ENCODE assay signal across 8 cellular contexts in the genomic region with DNA sequence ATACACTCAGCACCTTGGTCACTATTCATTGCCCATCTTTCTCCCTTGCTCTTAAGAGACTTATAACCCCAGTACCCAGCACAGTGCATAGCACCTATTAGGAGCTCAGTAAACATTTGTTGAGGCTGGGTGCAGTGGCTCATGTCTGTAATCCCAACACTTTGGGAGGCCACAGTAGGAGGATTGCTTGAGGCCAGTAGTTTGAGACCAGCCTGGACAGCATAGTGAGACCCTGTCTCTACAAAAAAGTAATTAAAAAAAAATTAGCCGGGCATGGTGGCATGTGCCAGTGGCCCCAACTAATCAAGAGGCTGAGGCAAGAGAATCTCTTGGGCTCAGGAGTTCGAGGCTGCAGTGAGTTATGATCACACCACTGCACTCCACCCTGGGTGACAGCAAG.
"Had no signal": no experiment of that assay in that cellular context is flagged by ENCODE, and none has a peak within 500 bp of the region (broad histone marks: within the 10 kb centered on the region; RNA-seq: fewer than 3 reads in every experiment).

No MANE protein-coding gene starts in this region.

- FAIRE-seq: G401.6, GM12878, GM12891, GM12892, GM18507, GM19239 had no signal

- H3K4me3 ChIP-seq: GM12878 had no signal

- ATAC-seq: GM12878 had no signal

- DNase-seq: GDM1, GF-D8 had no signal
